ENCODE assay signal across 30 cellular contexts in the genomic region with DNA sequence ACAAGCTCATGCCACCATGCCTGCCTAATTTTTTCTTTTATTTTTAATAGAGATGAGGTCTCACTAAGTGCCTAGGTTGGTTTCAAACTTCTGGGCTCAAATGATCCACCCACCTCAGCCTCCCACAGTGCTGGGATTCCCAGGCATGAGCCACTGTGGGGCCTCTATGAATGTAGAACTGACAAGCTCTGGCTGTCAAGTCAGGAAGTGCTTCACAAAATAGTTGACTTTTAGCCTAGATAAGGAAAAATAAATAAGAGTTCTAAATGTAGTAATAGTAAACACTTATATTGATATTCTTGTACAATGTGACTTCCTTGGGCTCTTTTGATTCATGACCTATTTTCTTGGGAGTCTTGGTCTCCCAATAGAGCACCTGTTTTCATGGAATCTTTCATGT. TPM values are rescaled to one million over a fixed set of nuclear protein-coding genes. Genes with fewer than 3 reads are reported as not detected.
"Had no signal": no experiment of that assay in that cellular context is flagged by ENCODE, and none has a peak within 500 bp of the region (broad histone marks: within the 10 kb centered on the region; RNA-seq: fewer than 3 reads in every experiment).

No MANE protein-coding gene starts in this region.

- H3K36me3 Mint-ChIP-seq: natural killer cell; stimulated activated memory B cell treated with anti-CD40 and anti-IgM and Interleukin-4, amounts not matched to agents 10 μg/mL and 1 μg/mL and 100 μg/mL, for 72 hours had no signal

- H3K27me3 ChIP-seq: colonic mucosa, gastrocnemius medialis, neutrophil, sigmoid colon, transverse colon had no signal

- H3K4me1 Mint-ChIP-seq: natural killer cell; neural crest cell; stimulated activated memory B cell treated with anti-CD40 and anti-IgM and Interleukin-4, amounts not matched to agents 10 μg/mL and 1 μg/mL and 100 μg/mL, for 72 hours had no signal

- ATAC-seq: esophagus mucosa; gastrocnemius medialis; left lobe of liver; natural killer cell; psoas muscle; right cardiac atrium; stimulated activated memory B cell treated with anti-CD40 and anti-IgM and Interleukin-4, amounts not matched to agents 10 μg/mL and 1 μg/mL and 100 μg/mL, for 72 hours; stimulated activated naive CD8-positive, alpha-beta T cell treated with anti-CD3 and anti-CD28 coated beads, Interleukin-15, Interleukin-2, amounts not matched to agents 100 U/mL and 50 U/mL, for 24 hours had no signal

- DNase-seq: central memory CD4-positive, alpha-beta T cell; colonic mucosa; effector CD8-positive, alpha-beta T cell; endodermal cell; foreskin fibroblast; gastrocnemius medialis; head of caudate nucleus; kidney; mammary epithelial cell; mesendoderm; midbrain; natural killer cell; psoas muscle; right cardiac atrium; sigmoid colon; stimulated activated CD4-positive, alpha-beta T cell treated with anti-CD3 and anti-CD28 coated beads, Interleukin-2, amount 100 ng/mL, for 24 hours; stimulated activated CD4-positive, alpha-beta T cell treated with anti-CD3 and anti-CD28 coated beads, Interleukin-4, amount 100 ng/mL, for 4 hours; stimulated activated naive CD8-positive, alpha-beta T cell treated with anti-CD3 and anti-CD28 coated beads, Interleukin-15, Interleukin-2, amounts not matched to agents 100 U/mL and 50 U/mL, for 24 hours; transverse colon had no signal

- H3K27ac Mint-ChIP-seq: dendritic cell treated with granulocyte-macrophage colony-stimulating factor and Interleukin-4, amounts not matched to agents 40 ng/mL and 50 ng/mL, for 4 days; endodermal cell; natural killer cell; stimulated activated memory B cell treated with anti-CD40 and anti-IgM and Interleukin-4, amounts not matched to agents 10 μg/mL and 1 μg/mL and 100 μg/mL, for 72 hours had no signal

- H3K4me1 ChIP-seq: colonic mucosa, gastrocnemius medialis, psoas muscle, sigmoid colon, transverse colon had no signal

- H3K36me3 ChIP-seq: colonic mucosa, gastrocnemius medialis, neutrophil, sigmoid colon, thoracic aorta, transverse colon had no signal

- H3K4me3 Mint-ChIP-seq: dendritic cell treated with granulocyte-macrophage colony-stimulating factor and Interleukin-4, amounts not matched to agents 40 ng/mL and 50 ng/mL, for 4 days; endodermal cell; natural killer cell; neural crest cell; stimulated activated memory B cell treated with anti-CD40 and anti-IgM and Interleukin-4, amounts not matched to agents 10 μg/mL and 1 μg/mL and 100 μg/mL, for 72 hours had no signal

- H3K27ac ChIP-seq: colonic mucosa, epithelial cell of prostate, gastrocnemius medialis, neutrophil, psoas muscle, sigmoid colon, thoracic aorta, transverse colon had no signal

- H3K27me3 Mint-ChIP-seq: dendritic cell treated with granulocyte-macrophage colony-stimulating factor and Interleukin-4, amounts not matched to agents 40 ng/mL and 50 ng/mL, for 4 days; stimulated activated memory B cell treated with anti-CD40 and anti-IgM and Interleukin-4, amounts not matched to agents 10 μg/mL and 1 μg/mL and 100 μg/mL, for 72 hours had no signal

- H3K9me3 ChIP-seq: colonic mucosa, gastrocnemius medialis, neutrophil, psoas muscle, sigmoid colon, thoracic aorta, transverse colon had no signal

- H3K9me3 Mint-ChIP-seq: dendritic cell treated with granulocyte-macrophage colony-stimulating factor and Interleukin-4, amounts not matched to agents 40 ng/mL and 50 ng/mL, for 4 days; endodermal cell; neural crest cell; stimulated activated memory B cell treated with anti-CD40 and anti-IgM and Interleukin-4, amounts not matched to agents 10 μg/mL and 1 μg/mL and 100 μg/mL, for 72 hours had no signal

- H3K4me3 ChIP-seq: colonic mucosa, gastrocnemius medialis, psoas muscle, sigmoid colon, thoracic aorta, transverse colon had no signal

RNA-seq across cellular contexts. Expression of a gene that starts 40.0 kb away (rescaled TPM):
- total RNA-seq: chondrocyte, glomerular endothelial cell, natural killer cell had no signal
- polyA plus RNA-seq: mammary epithelial cell, urinary bladder had no signal
